ENCODE assay signal across 9 cellular contexts in the genomic region with DNA sequence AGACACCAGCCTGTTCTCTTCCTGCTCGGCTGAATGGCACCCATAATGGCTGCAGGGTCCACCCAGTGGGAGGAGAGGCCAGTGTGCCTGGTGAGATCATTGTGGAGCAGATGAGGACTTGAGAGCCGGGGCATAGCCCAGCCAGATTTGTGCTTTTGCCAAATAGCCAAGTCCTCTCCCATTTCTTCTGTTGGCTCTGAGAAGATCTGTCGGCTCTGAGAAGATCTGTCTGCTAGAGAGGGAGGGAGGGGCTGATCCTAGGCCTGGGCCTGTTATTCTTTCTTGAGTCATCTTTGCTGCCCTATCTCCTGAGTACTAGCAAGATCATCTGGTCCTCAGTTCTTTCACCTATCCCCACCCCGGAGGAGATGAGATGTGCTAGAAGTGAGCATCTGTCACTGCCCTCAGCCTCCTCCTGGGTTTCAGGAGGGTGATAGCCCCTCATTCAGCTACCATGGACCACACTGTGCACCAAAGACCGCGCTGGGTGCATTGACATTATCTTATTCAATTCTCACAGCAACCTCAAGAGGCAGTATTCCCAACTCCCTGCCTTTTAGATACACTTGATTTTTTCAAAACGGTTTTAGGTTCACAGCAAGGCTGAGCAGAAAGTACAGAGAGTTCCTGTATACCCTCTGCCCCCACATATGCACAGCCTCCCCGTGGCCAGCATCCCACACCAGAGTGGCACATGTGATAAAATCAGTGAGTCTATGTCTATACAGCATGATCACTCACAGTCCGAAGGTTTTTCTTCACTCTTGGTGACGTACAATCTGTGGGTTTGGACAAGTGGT.
DNase-seq lines count a peak whose midpoint lies in the region; FAIRE-seq and TF ChIP-seq lines count a peak whose summit lies in the region.
"Had no signal": no experiment of that assay in that cellular context is flagged by ENCODE, and none has a peak within 500 bp of the region (broad histone marks: within the 10 kb centered on the region; RNA-seq: fewer than 3 reads in every experiment).

No MANE protein-coding gene starts in this region.

- peak; percentile 24 for TF ChIP-seq CTCF in D721Med (IDR thresholded peaks at IDR 0.05; ENCODE audit: insufficient read depth, missing control alignments)

- no peak for FAIRE-seq in D721Med (lab: Jason Lieb, UNC)

- no peak overlapping the region for H3K27ac ChIP-seq in substantia nigra (ENCODE audit: low read depth, low read length, poor library complexity, severe bottlenecking)

- DNase-seq in D721Med (ENCODE audit: insufficient read length, low spot score) (no peak), M059J (ENCODE audit: low read depth) (peak; percentile 5), cerebellar cortex (ENCODE audit: low spot score) (peak; percentile 9), mesenteric fat pad (ENCODE audit: low spot score) (peak; percentile 79), activated gamma-delta T cell treated with Interleukin-2 at 50 U/mL for 16 hours (no peak), NCI-H146 (lab: John Stamatoyannopoulos, UW) (no peak), substantia nigra (lab: John Stamatoyannopoulos, UW) (no peak)
- no peak for DNase-seq in activated CD4-positive, alpha-beta T cell treated with anti-CD3 and anti-CD28 coated beads, Interleukin-2, amount 50 U/mL, for 48 hours
- DNase-seq: stimulated activated CD4-positive, alpha-beta T cell treated with anti-CD3 and anti-CD28 coated beads, Interleukin-2, amount 100 ng/mL, for 24 hours had no signal

Comparison
In these comparisons a context has a peak if more than half of its experiments do, and no peak if none do; other contexts are left out.
1. DNase-seq: peak in M059J (single experiment), cerebellar cortex (single experiment) and mesenteric fat pad (single experiment); none in D721Med (single experiment), activated gamma-delta T cell treated with Interleukin-2 at 50 U/mL for 16 hours (single experiment), activated CD4-positive, alpha-beta T cell treated with anti-CD3 and anti-CD28 coated beads, Interleukin-2, amount 50 U/mL, for 48 hours (0 of 2), NCI-H146 (single experiment) and substantia nigra (0 of 49).